ENCODE assay signal across 22 cellular contexts in the genomic region with DNA sequence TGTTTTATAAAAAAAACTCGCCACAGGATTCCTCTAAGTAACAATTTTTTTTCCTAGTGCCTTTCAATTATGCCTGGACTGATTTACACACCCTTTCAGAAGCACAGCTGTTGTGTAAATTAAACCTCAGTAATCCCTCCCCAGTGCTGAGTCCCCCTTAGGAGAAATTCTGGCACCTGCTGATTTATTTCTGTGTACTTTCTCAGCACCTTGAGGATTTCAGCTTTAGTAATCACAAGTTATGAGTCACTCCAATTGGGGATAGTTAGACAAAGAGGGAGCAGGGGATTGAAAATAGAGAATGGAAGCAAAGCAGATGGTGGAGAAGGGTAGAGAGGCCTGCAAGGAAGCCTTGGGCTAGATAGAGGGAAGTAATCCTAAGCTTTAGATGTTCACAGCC.
DNase-seq lines count a peak whose midpoint lies in the region; ATAC-seq and TF ChIP-seq lines count a peak whose summit lies in the region.
"Had no signal": no experiment of that assay in that cellular context is flagged by ENCODE, and none has a peak within 500 bp of the region (broad histone marks: within the 10 kb centered on the region; RNA-seq: fewer than 3 reads in every experiment).

No MANE protein-coding gene starts in this region.

- H3K27ac ChIP-seq in BLaER1 (no peak overlapping the region), right atrium auricular region (no peak overlapping the region), testis (no peak overlapping the region), right cardiac atrium (ENCODE audit: low read length) (no peak overlapping the region)
- H3K27ac ChIP-seq: neural progenitor cell, RWPE1 had no signal

- H3K4me3 ChIP-seq in BLaER1 (no peak overlapping the region), fibroblast of villous mesenchyme (ENCODE audit: low read depth, low read length) (no peak overlapping the region), right atrium auricular region (no peak overlapping the region), testis (no peak overlapping the region), right cardiac atrium (ENCODE audit: low read length) (no peak overlapping the region)
- H3K4me3 ChIP-seq: dorsolateral prefrontal cortex, K562, neural progenitor cell had no signal

- WGBS in testis, 2 donors, result 54 to 83% methylated on average over 1 of the region's 1 CpG
- 94% methylated on average over 1 of the region's 1 CpG for WGBS in right cardiac atrium

- intact Hi-C loops in testis (cut with DNase I; ENCODE audit: low total_unique reads) (no loop called here), right cardiac atrium (cut with DNase I) (no loop called here)

- no peak for TF ChIP-seq CTCF in fibroblast of villous mesenchyme (IDR thresholded peaks at IDR 0.05; ENCODE audit: insufficient read depth, low read depth, low read length)
- no peak for TF ChIP-seq CTCF in right atrium auricular region (IDR thresholded peaks at IDR 0.05)
- no peak for TF ChIP-seq CTCF in testis (IDR thresholded peaks at IDR 0.05)

- no peak overlapping the region for H3K9ac ChIP-seq in BLaER1
- H3K9ac ChIP-seq: neural progenitor cell had no signal

- no peak for TF ChIP-seq POLR2A in testis (IDR thresholded peaks at IDR 0.05)

- H3K27me3 ChIP-seq in BLaER1 (no peaks in the 10 kb centered on the region), right atrium auricular region (no peaks in the 10 kb centered on the region), testis (no peaks in the 10 kb centered on the region), right cardiac atrium (ENCODE audit: control insufficient read depth, insufficient read depth) (no peaks in the 10 kb centered on the region)
- H3K27me3 ChIP-seq: dorsolateral prefrontal cortex, neural progenitor cell had no signal

- H3K9me3 ChIP-seq in BLaER1, result no peaks in the 10 kb centered on the region
- no peaks in the 10 kb centered on the region for H3K9me3 ChIP-seq in right atrium auricular region
- no peaks in the 10 kb centered on the region for H3K9me3 ChIP-seq in testis
- H3K9me3 ChIP-seq in right cardiac atrium (ENCODE audit: control insufficient read depth, low read length), result no peaks in the 10 kb centered on the region

- H3K36me3 ChIP-seq in BLaER1 (no peaks in the 10 kb centered on the region), right atrium auricular region (no peaks in the 10 kb centered on the region), testis (ENCODE audit: low read depth, missing control alignments) (no peaks in the 10 kb centered on the region)
- H3K36me3 ChIP-seq: neural progenitor cell had no signal

- CTCF ChIA-PET in HEK293T (lab: Yijun Ruan, JAX), result interaction anchor here (0.7 to 1.2 kb wide), 3 partner anchors 9 to 226 kb away, joined by 3 to 6 read pairs (median 4); no protein-coding TSS in a partner anchor

- H4K20me1 ChIP-seq in BLaER1, result no peaks in the 10 kb centered on the region

- H3K4me2 ChIP-seq in BLaER1, result peak overlapping the region; percentile 8; the same call in 1 of the 2 replicates
- H3K4me2 ChIP-seq: neural progenitor cell had no signal

- POLR2A ChIA-PET in HEK293T (lab: Yijun Ruan, JAX), result no interaction called here

- no peak for DNase-seq in HEK293T (ENCODE audit: extremely low spot score)
- DNase-seq in NCI-H82 (lab: John Stamatoyannopoulos, UW), result peak; percentile 95
- peak; percentile 33 for DNase-seq in fibroblast of villous mesenchyme (ENCODE audit: low read depth)
- no peak for DNase-seq in right atrium auricular region (ENCODE audit: low spot score)
- no peak for DNase-seq in testis
- no peak for DNase-seq in right cardiac atrium
- DNase-seq: activated CD4-positive, CD25-positive, alpha-beta regulatory T cell treated with anti-CD3 and anti-CD28 coated beads, Interleukin-2, amount 50 U/mL, for 72 hours; activated naive CD4-positive, alpha-beta T cell treated with anti-CD3 and anti-CD28 coated beads, Interleukin-2, amount 50 U/mL, for 16 hours; aorta; DMS153; dorsolateral prefrontal cortex; NCI-H1930; NCI-H446 treated with DMSO at 0.1 percent for 48 hours; small intestine; stimulated activated CD4-positive, alpha-beta T cell treated with anti-CD3 and anti-CD28 coated beads, Interleukin-2, amount 100 ng/mL, for 24 hours; stimulated activated naive B cell treated with anti-CD40 and anti-IgM and Interleukin-4, amounts not matched to agents 10 μg/mL and 1 μg/mL and 100 μg/mL, for 72 hours had no signal

- H3K4me1 ChIP-seq in BLaER1 (peaks cover 42% of the 10 kb centered on the region), right atrium auricular region (peaks cover 0 to 5% of the 10 kb centered on the region in 2 donors), testis (no peaks in the 10 kb centered on the region), right cardiac atrium (ENCODE audit: control insufficient read depth, insufficient read depth, low read length) (no peaks in the 10 kb centered on the region)

- ATAC-seq in GM19467 (IDR thresholded peaks at IDR 0.05; ENCODE audit: unreplicated experiment) (no peak), right cardiac atrium (no peak)
- ATAC-seq: HCT116; K562; stimulated activated naive B cell treated with anti-CD40 and anti-IgM and Interleukin-4, amounts not matched to agents 10 μg/mL and 1 μg/mL and 100 μg/mL, for 72 hours had no signal

TF ChIP-seq in HEK293T, 16 proteins besides CTCF, POLR2A, EP300 and RAD21:
- TF ChIP-seq, protein P1, sequence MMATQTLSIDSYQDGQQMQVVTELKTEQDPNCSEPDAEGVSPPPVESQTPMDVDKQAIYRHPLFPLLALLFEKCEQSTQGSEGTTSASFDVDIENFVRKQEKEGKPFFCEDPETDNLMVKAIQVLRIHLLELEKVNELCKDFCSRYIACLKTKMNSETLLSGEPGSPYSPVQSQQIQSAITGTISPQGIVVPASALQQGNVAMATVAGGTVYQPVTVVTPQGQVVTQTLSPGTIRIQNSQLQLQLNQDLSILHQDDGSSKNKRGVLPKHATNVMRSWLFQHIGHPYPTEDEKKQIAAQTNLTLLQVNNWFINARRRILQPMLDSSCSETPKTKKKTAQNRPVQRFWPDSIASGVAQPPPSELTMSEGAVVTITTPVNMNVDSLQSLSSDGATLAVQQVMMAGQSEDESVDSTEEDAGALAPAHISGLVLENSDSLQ (IDR thresholded peaks at IDR 0.05), result peak; percentile 49
- no peak for TF ChIP-seq SP1 (IDR thresholded peaks at IDR 0.05)

Comparison
In these comparisons a context has a peak if more than half of its experiments do, and no peak if none do; other contexts are left out.
1. DNase-seq: peak in NCI-H82 (single experiment) and fibroblast of villous mesenchyme (single experiment); none in HEK293T (single experiment), right atrium auricular region (single experiment), testis (single experiment) and right cardiac atrium (0 of 3).